Comparison of ENCODE assay signal across 25 cellular contexts in the genomic region with DNA sequence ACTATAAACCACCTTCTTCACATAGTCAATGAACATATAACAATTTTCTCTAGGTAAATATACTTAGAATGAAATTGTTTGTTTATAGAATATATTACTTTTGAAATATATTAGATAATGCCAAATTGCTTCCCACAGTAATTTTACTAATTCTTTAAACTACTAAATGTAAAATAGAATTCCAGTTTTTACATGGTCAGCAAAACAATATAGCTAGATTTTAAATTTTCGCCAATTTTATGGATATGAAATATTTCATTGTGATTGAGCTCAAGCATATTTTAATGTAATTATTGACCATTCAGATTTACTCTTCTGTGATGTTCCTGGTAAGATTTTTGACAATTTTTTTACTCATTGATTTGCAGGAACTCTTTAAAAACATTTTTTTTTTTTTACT.
DNase-seq lines count a peak whose midpoint lies in the region; ATAC-seq, FAIRE-seq and TF ChIP-seq lines count a peak whose summit lies in the region.
"Had no signal": no experiment of that assay in that cellular context is flagged by ENCODE, and none has a peak within 500 bp of the region (broad histone marks: within the 10 kb centered on the region; RNA-seq: fewer than 3 reads in every experiment).

No MANE protein-coding gene starts in this region.

- H3K36me3 Mint-ChIP-seq in naive thymus-derived CD4-positive, alpha-beta T cell = peaks cover 0 to 14% (median 0%) of the 10 kb centered on the region in 5 donors
- H3K36me3 Mint-ChIP-seq: CD14-positive monocyte; CD4-positive, CD25-positive, alpha-beta regulatory T cell; CD8-positive, alpha-beta memory T cell had no signal

- no peak overlapping the region for H3K27ac Mint-ChIP-seq in naive thymus-derived CD4-positive, alpha-beta T cell
- H3K27ac Mint-ChIP-seq: CD4-positive, CD25-positive, alpha-beta regulatory T cell; CD8-positive, alpha-beta memory T cell had no signal

- in situ Hi-C loops in IMR-90 (cut with MboI; ENCODE audit: low sequenced_read_pairs) = no loop called here
- in situ Hi-C loops in K562 (cut with MboI) = no loop called here

- H3K4me2 ChIP-seq in IMR-90 (ENCODE audit: low read depth, low read length) (no peak overlapping the region), K562 (ENCODE audit: insufficient read depth, low read length) (no peak overlapping the region)
- H3K4me2 ChIP-seq: BLaER1 had no signal

- H3K36me3 ChIP-seq in IMR-90 (ENCODE audit: control insufficient read depth, insufficient read depth, low read length) = no peaks in the 10 kb centered on the region
- no peaks in the 10 kb centered on the region for H3K36me3 ChIP-seq in K562 (ENCODE audit: control insufficient read depth, insufficient read depth, low read length)
- no peaks in the 10 kb centered on the region for H3K36me3 ChIP-seq in pancreas
- H3K36me3 ChIP-seq in naive thymus-derived CD4-positive, alpha-beta T cell (ENCODE audit: control insufficient read depth in 2 of 3, insufficient read depth in 3 of 3, low read length in 3 of 3) = no peaks in the 10 kb centered on the region
- H3K36me3 ChIP-seq: BE2C, BLaER1 had no signal

- H3K9me1 ChIP-seq in IMR-90 (ENCODE audit: insufficient read depth, low read length) (no peaks in the 10 kb centered on the region), K562 (ENCODE audit: control insufficient read depth, insufficient read depth, low read length) (no peaks in the 10 kb centered on the region)

- peaks cover 0 to 3% (median 0%) of the 10 kb centered on the region in 5 donors for H3K27me3 Mint-ChIP-seq in naive thymus-derived CD4-positive, alpha-beta T cell
- H3K27me3 Mint-ChIP-seq: CD4-positive, alpha-beta memory T cell had no signal

- no peaks in the 10 kb centered on the region for H3K79me2 ChIP-seq in K562 (ENCODE audit: control insufficient read depth, insufficient read depth, low read length)

- H4K20me1 ChIP-seq in IMR-90 (ENCODE audit: insufficient read depth, low read length) (no peaks in the 10 kb centered on the region), K562 (replicated peaks; ENCODE audit: control insufficient read depth, insufficient read depth, low read length) (no peaks in the 10 kb centered on the region)
- H4K20me1 ChIP-seq: BLaER1 had no signal

- ATAC-seq in IMR-90 (ENCODE audit: low read depth) (no peak), K562 (no peak), pancreas (no peak)
- ATAC-seq in naive thymus-derived CD4-positive, alpha-beta T cell = no peak
- ATAC-seq: GM12878 had no signal

- H2AK9ac ChIP-seq in IMR-90 (replicated peaks; ENCODE audit: low read depth, low read length, poor library complexity) = no peak overlapping the region

- intact Hi-C loops in IMR-90 (cut with micrococcal nuclease) = no loop called here
- intact Hi-C loops in K562 (cut with micrococcal nuclease) = loop anchor here (10.0 kb wide), 1 partner anchor 75 kb away; no protein-coding TSS in a partner anchor
- intact Hi-C loops in pancreas (cut with DNase I) = no loop called here
- intact Hi-C loops in naive thymus-derived CD4-positive, alpha-beta T cell (cut with micrococcal nuclease) = loop anchor here in 1 of 2 donors (1.0 to 10.0 kb wide), 3 partner anchors 42 to 295 kb away; no protein-coding TSS in a partner anchor

- no peak overlapping the region for H3K18ac ChIP-seq in IMR-90 (ENCODE audit: low read depth, low read length)

- H3K4ac ChIP-seq in IMR-90 (ENCODE audit: low read depth, low read length) = no peak overlapping the region

- H3K4me3 Mint-ChIP-seq in naive thymus-derived CD4-positive, alpha-beta T cell = no peak overlapping the region
- H3K4me3 Mint-ChIP-seq: CD14-positive monocyte; CD4-positive, alpha-beta memory T cell; CD4-positive, CD25-positive, alpha-beta regulatory T cell; CD8-positive, alpha-beta memory T cell had no signal

- no peak for TF ChIP-seq POLR2A in IMR-90 (IDR thresholded peaks at IDR 0.05; ENCODE audit: low read depth, low read length)
- no peak for TF ChIP-seq POLR2A in K562 (conservative IDR thresholded peaks at IDR 0.05)

- POLR2A ChIA-PET in IMR-90 (lab: Charles Lee; ENCODE audit: unreplicated experiment) (no interaction called here), K562 (lab: Yijun Ruan, JAX) (no interaction called here)
- POLR2A ChIA-PET in naive thymus-derived CD4-positive, alpha-beta T cell (lab: Charles Lee) = interaction anchor here (0.7 to 1.5 kb wide), 4 partner anchors 8 to 88 kb away, joined by 3 to 4 read pairs (median 4); no protein-coding TSS in a partner anchor

- H2BK5ac ChIP-seq in IMR-90 (ENCODE audit: low read depth, low read length, poor library complexity, severe bottlenecking) = no peak overlapping the region

- H2BK20ac ChIP-seq in IMR-90 (ENCODE audit: low read depth, low read length) = no peak overlapping the region

- no peaks in the 10 kb centered on the region for H3K9me3 ChIP-seq in IMR-90 (ENCODE audit: control insufficient read depth, insufficient read depth, low read length)
- no peaks in the 10 kb centered on the region for H3K9me3 ChIP-seq in K562 (replicated peaks; ENCODE audit: control insufficient read depth, insufficient read depth, low read depth, low read length)
- H3K9me3 ChIP-seq in pancreas = no peaks in the 10 kb centered on the region
- H3K9me3 ChIP-seq in naive thymus-derived CD4-positive, alpha-beta T cell (ENCODE audit: control insufficient read depth in 2 of 3, low read length in 3 of 3) = no peaks in the 10 kb centered on the region
- H3K9me3 ChIP-seq: BE2C, BLaER1 had no signal

- H2BK120ac ChIP-seq in IMR-90 (ENCODE audit: low read depth, low read length) = no peak overlapping the region

- H3K79me1 ChIP-seq in IMR-90 (ENCODE audit: low read depth in 1 of 2, low read length in 2 of 2) = no peaks in the 10 kb centered on the region

- no CpG with 5 or more reads among the region's 1 CpG for WGBS in IMR-90 (ENCODE audit: extremely low coverage in 2 of 2, insufficient read length in 1 of 2), 2 experiments
- 50% methylated on average over 1 of the region's 1 CpG for WGBS in K562 (ENCODE audit: insufficient coverage, low coverage, missing lambda C conversion rate)
- WGBS in pancreas, 2 donors = 98% methylated on average over 1 of the region's 1 CpG

- TF ChIP-seq RAD21 in IMR-90 (IDR thresholded peaks at IDR 0.05; ENCODE audit: low read length) = no peak
- TF ChIP-seq RAD21 in K562 (CRISPR knock-in tag; conservative IDR thresholded peaks at IDR 0.05 in 1 of 2, IDR thresholded peaks at IDR 0.05 in 1 of 2) = no peak

- H2AFZ ChIP-seq in IMR-90 (replicated peaks; ENCODE audit: low read length, poor library complexity) (no peak overlapping the region), K562 (ENCODE audit: low read depth, low read length) (no peak overlapping the region)

- no peak for TF ChIP-seq EP300 in K562 (IDR thresholded peaks at IDR 0.05; ENCODE audit: low read length)

- no peak overlapping the region for H4K8ac ChIP-seq in IMR-90 (ENCODE audit: low read depth in 2 of 2, low read length in 2 of 2)

- H3K27ac ChIP-seq in IMR-90 (ENCODE audit: insufficient read depth, low read length) = no peak overlapping the region
- no peak overlapping the region for H3K27ac ChIP-seq in K562 (ENCODE audit: extremely low read depth, low read depth, low read length)
- H3K27ac ChIP-seq in pancreas = no peak overlapping the region
- no peak overlapping the region for H3K27ac ChIP-seq in naive thymus-derived CD4-positive, alpha-beta T cell (ENCODE audit: low read depth, low read length)
- H3K27ac ChIP-seq: BLaER1 had no signal

- H3K14ac ChIP-seq in IMR-90 (replicated peaks; ENCODE audit: low read depth, low read length) = no peak overlapping the region

- FAIRE-seq in K562 (lab: Jason Lieb, UNC) (no peak), pancreas (lab: Jason Lieb, UNC) (peak; percentile 5)
- FAIRE-seq: A204.1, GM12878, GM12892, GM18507 had no signal

- H4K91ac ChIP-seq in IMR-90 (ENCODE audit: insufficient read depth, low read depth, low read length) = no peak overlapping the region

- peaks cover 0 to 18% (median 6%) of the 10 kb centered on the region in 7 donors for H3K4me1 Mint-ChIP-seq in naive thymus-derived CD4-positive, alpha-beta T cell
- H3K4me1 Mint-ChIP-seq: CD14-positive monocyte; CD8-positive, alpha-beta memory T cell had no signal

- H2BK15ac ChIP-seq in IMR-90 (ENCODE audit: low read depth, low read length) = no peak overlapping the region

- dilution Hi-C loops in IMR-90 (cut with HindIII; ENCODE audit: low sequenced_read_pairs, unreplicated experiment) = no loop called here

- no peak overlapping the region for H3K56ac ChIP-seq in IMR-90 (ENCODE audit: extremely low read depth, insufficient read depth, low read length)

- no peaks in the 10 kb centered on the region for H3K4me1 ChIP-seq in IMR-90 (ENCODE audit: control insufficient read depth, insufficient read depth, low read length)
- H3K4me1 ChIP-seq in K562 (replicated peaks in 1 of 2; ENCODE audit: control insufficient read depth in 2 of 2, insufficient read depth in 2 of 2, low read length in 2 of 2) = no peaks in the 10 kb centered on the region; a peak in 1 of 5 replicates
- no peaks in the 10 kb centered on the region for H3K4me1 ChIP-seq in pancreas
- no peaks in the 10 kb centered on the region for H3K4me1 ChIP-seq in naive thymus-derived CD4-positive, alpha-beta T cell (ENCODE audit: control insufficient read depth in 2 of 2, insufficient read depth in 2 of 2, low read length in 2 of 2)
- H3K4me1 ChIP-seq: BE2C, BLaER1 had no signal

- H4K5ac ChIP-seq in IMR-90 (ENCODE audit: low read depth, low read length) = no peak overlapping the region

- DNase-seq in IMR-90 (no peak), K562 (ENCODE audit: extremely low read depth in 1 of 4, low spot score in 3 of 4) (no peak), pancreas (no peak), mesenteric fat pad (ENCODE audit: low spot score) (no peak)
- no peak for DNase-seq in naive thymus-derived CD4-positive, alpha-beta T cell
- DNase-seq: 8988T; ACHN; BE2C; C1 segment of cervical spinal cord; CD4-positive, CD25-positive, alpha-beta regulatory T cell; CD8-positive, alpha-beta memory T cell; COR-L47; DMS 273 treated with DMSO at 0.1 percent for 48 hours; DMS153; DMS79; DND-41; EL; GDM1 had no signal

- TF ChIP-seq CTCF in IMR-90 (conservative IDR thresholded peaks at IDR 0.05; ENCODE audit: low read depth, low read length) (no peak), K562 (IDR thresholded peaks at IDR 0.05 in 2 of 3, conservative IDR thresholded peaks at IDR 0.05 in 1 of 3; ENCODE audit: insufficient read depth in 2 of 3, low read depth in 1 of 3, low read length in 3 of 3) (no peak), pancreas (IDR thresholded peaks at IDR 0.05) (no peak)

- H3K4me3 ChIP-seq in IMR-90 (ENCODE audit: insufficient read depth, low read depth, low read length) (no peak overlapping the region), K562 (no peak overlapping the region), pancreas (no peak overlapping the region)
- no peak overlapping the region for H3K4me3 ChIP-seq in naive thymus-derived CD4-positive, alpha-beta T cell (ENCODE audit: low read length)
- H3K4me3 ChIP-seq: BLaER1, GM12878 had no signal

- H3K9ac ChIP-seq in IMR-90 (ENCODE audit: low read depth, low read length) (no peak overlapping the region), K562 (ENCODE audit: insufficient read depth in 1 of 2, low read depth in 2 of 2, low read length in 2 of 2) (no peak overlapping the region)
- H3K9ac ChIP-seq: BLaER1 had no signal

- H3K23ac ChIP-seq in IMR-90 (ENCODE audit: low read depth, low read length) = no peak overlapping the region

- peaks cover 0 to 11% (median 0%) of the 10 kb centered on the region in 11 donors for H3K9me3 Mint-ChIP-seq in naive thymus-derived CD4-positive, alpha-beta T cell
- H3K9me3 Mint-ChIP-seq: CD14-positive monocyte had no signal

- no peaks in the 10 kb centered on the region for H3K27me3 ChIP-seq in IMR-90 (ENCODE audit: control insufficient read depth, insufficient read depth, low read length)
- no peaks in the 10 kb centered on the region for H3K27me3 ChIP-seq in K562 (ENCODE audit: control insufficient read depth in 2 of 2, insufficient read depth in 2 of 2, low read length in 2 of 2)
- H3K27me3 ChIP-seq in pancreas = no peaks in the 10 kb centered on the region
- H3K27me3 ChIP-seq in naive thymus-derived CD4-positive, alpha-beta T cell (ENCODE audit: control insufficient read depth in 2 of 2, insufficient read depth in 2 of 2, low read length in 2 of 2) = no peaks in the 10 kb centered on the region
- H3K27me3 ChIP-seq: BE2C, BLaER1 had no signal

- CTCF ChIA-PET in IMR-90 (lab: Yijun Ruan, JAX) = interaction anchor here (0.7 kb wide), 1 partner anchor 38 kb away, joined by 3 read pairs; no protein-coding TSS in a partner anchor
- CTCF ChIA-PET in K562 (lab: Yijun Ruan, JAX; ENCODE audit: low intra/inter-chr PET ratio) = no interaction called here
- CTCF ChIA-PET in naive thymus-derived CD4-positive, alpha-beta T cell (lab: Charles Lee) = interaction anchor here (0.7 kb wide), 2 partner anchors 94 to 140 kb away, joined by 3 to 4 read pairs; no protein-coding TSS in a partner anchor

- BruUV-seq in IMR-90 (replicated peaks; lab: Mats Ljungman, UMichigan) (no TSS peak), K562 (replicated peaks; lab: Mats Ljungman, UMichigan) (no TSS peak)

- H2AK5ac ChIP-seq in IMR-90 (ENCODE audit: low read depth, low read length) = no peak overlapping the region
